8 cellular contexts compared by ENCODE assay signal in genomic region chr2:96816127-96816835, GRCh38. TPM values are rescaled to one million over a fixed set of nuclear protein-coding genes. Genes with fewer than 3 reads are reported as not detected.
DNase-seq lines count a peak whose midpoint lies in the region; ATAC-seq and TF ChIP-seq lines count a peak whose summit lies in the region.

TSS of gene CNNM3 (plus strand) at chr2:96816268. CDS start at chr2:96816278, 10 bp downstream.

- H3K4me1 ChIP-seq in HUES6 (ENCODE audit: control insufficient read depth, insufficient read depth, low read length), result peaks cover 33% of the 10 kb centered on the region
- peaks cover 11% of the 10 kb centered on the region for H3K4me1 ChIP-seq in NT2/D1 (ENCODE audit: insufficient read depth, insufficient read length)
- peaks cover 14% of the 10 kb centered on the region for H3K4me1 ChIP-seq in endocrine pancreas (ENCODE audit: control insufficient read depth, insufficient read depth, low read length)

- H3K4me3 ChIP-seq in HUES6 (ENCODE audit: low read depth, low read length) (peak within 1 kb of the TSS; percentile 94), NT2/D1 (ENCODE audit: insufficient read length, low read depth) (peak within 1 kb of the TSS; percentile 83), endocrine pancreas (ENCODE audit: control insufficient read depth, insufficient read depth, low read length) (peak within 1 kb of the TSS; percentile 49)

- H3K36me3 Mint-ChIP-seq in activated CD8-positive, alpha-beta memory T cell treated with anti-CD3 and anti-CD28 coated beads, Interleukin-2, amount 10 ng/mL, durations not matched to agents 7 days and 5 days, result peaks cover 6% of the 10 kb centered on the region
- H3K36me3 Mint-ChIP-seq in mesothelial cell of epicardium, result peaks cover 4% of the 10 kb centered on the region

- H3K4me3 Mint-ChIP-seq in activated CD8-positive, alpha-beta memory T cell treated with anti-CD3 and anti-CD28 coated beads, Interleukin-2, amount 10 ng/mL, durations not matched to agents 7 days and 5 days, result peak within 1 kb of the TSS; percentile 84
- H3K4me3 Mint-ChIP-seq in mesothelial cell of epicardium, result peak within 1 kb of the TSS; percentile 75

- peak within 1 kb of the TSS; percentile 80 for H3K9ac ChIP-seq in HUES6 (ENCODE audit: low read length)
- H3K9ac ChIP-seq in NT2/D1 (ENCODE audit: insufficient read length, low read depth), result peak within 1 kb of the TSS; percentile 97
- H3K9ac ChIP-seq in endocrine pancreas (ENCODE audit: control insufficient read depth, insufficient read depth, low read length), result peak within 1 kb of the TSS; percentile 79

- H3K9me3 Mint-ChIP-seq in activated CD8-positive, alpha-beta memory T cell treated with anti-CD3 and anti-CD28 coated beads, Interleukin-2, amount 10 ng/mL, durations not matched to agents 7 days and 5 days (ENCODE audit: low read depth), result no peaks in the 10 kb centered on the region
- no peaks in the 10 kb centered on the region for H3K9me3 Mint-ChIP-seq in mesothelial cell of epicardium

- CTCF ChIA-PET in activated CD8-positive, alpha-beta memory T cell treated with anti-CD3 and anti-CD28 coated beads, Interleukin-2, amount 10 ng/mL, durations not matched to agents 7 days and 5 days (lab: Charles Lee), result interaction anchor here (0.6 to 6.9 kb wide), 11 partner anchors 14 to 304 kb away, joined by 4 to 33 read pairs (median 5); partner anchors contain the start of gene ANKRD39

- peak within 1 kb of the TSS; percentile 58 for H3K27ac Mint-ChIP-seq in activated CD8-positive, alpha-beta memory T cell treated with anti-CD3 and anti-CD28 coated beads, Interleukin-2, amount 10 ng/mL, durations not matched to agents 7 days and 5 days
- peak within 1 kb of the TSS; percentile 81 for H3K27ac Mint-ChIP-seq in mesothelial cell of epicardium

- peak within 1 kb of the TSS; percentile 22; the same call in 1 of the 2 replicates for H3K27ac ChIP-seq in HUES6 (ENCODE audit: low read depth, low read length)

- DNase-seq in DMS 273 (lab: John Stamatoyannopoulos, UW; ENCODE audit: unreplicated experiment) (peak; percentile 98), NT2/D1 (ENCODE audit: low read depth, low spot score) (peak; percentile 94), mesothelial cell of epicardium (ENCODE audit: low spot score in 2 of 2, unreplicated experiment in 2 of 2) (peak; percentile 93 to 97)
- peak; percentile 96 for DNase-seq in activated CD8-positive, alpha-beta memory T cell treated with anti-CD3 and anti-CD28 coated beads, Interleukin-2, amount 10 ng/mL, durations not matched to agents 7 days and 5 days
- peak; percentile 89 to 94 for DNase-seq in stimulated activated CD8-positive, alpha-beta memory T cell treated with anti-CD3 and anti-CD28 coated beads, Interleukin-15, amount 100 ng/mL, for 4 hours (ENCODE audit: low read depth in 2 of 2)

- H3K36me3 ChIP-seq in HUES6 (ENCODE audit: control insufficient read depth, insufficient read depth, low read length) (peaks cover 19% of the 10 kb centered on the region), NT2/D1 (ENCODE audit: insufficient read depth, insufficient read length, low read length) (peaks cover 21% of the 10 kb centered on the region), endocrine pancreas (ENCODE audit: control insufficient read depth, insufficient read depth, low read length) (no peaks in the 10 kb centered on the region)

- peaks cover 47% of the 10 kb centered on the region for H3K4me1 Mint-ChIP-seq in activated CD8-positive, alpha-beta memory T cell treated with anti-CD3 and anti-CD28 coated beads, Interleukin-2, amount 10 ng/mL, durations not matched to agents 7 days and 5 days
- peaks cover 50% of the 10 kb centered on the region for H3K4me1 Mint-ChIP-seq in mesothelial cell of epicardium

- peak; percentile 87 for ATAC-seq in GM21447 (IDR thresholded peaks at IDR 0.05; ENCODE audit: unreplicated experiment)
- ATAC-seq in activated CD8-positive, alpha-beta memory T cell treated with anti-CD3 and anti-CD28 coated beads, Interleukin-2, amount 10 ng/mL, durations not matched to agents 7 days and 5 days, result peak; percentile 94

- H3K27me3 Mint-ChIP-seq in activated CD8-positive, alpha-beta memory T cell treated with anti-CD3 and anti-CD28 coated beads, Interleukin-2, amount 10 ng/mL, durations not matched to agents 7 days and 5 days, result no peaks in the 10 kb centered on the region
- H3K27me3 Mint-ChIP-seq in mesothelial cell of epicardium (ENCODE audit: low read depth), result no peaks in the 10 kb centered on the region

- peak; percentile 48 for TF ChIP-seq CTCF in mesothelial cell of epicardium (IDR thresholded peaks at IDR 0.05; ENCODE audit: unreplicated experiment)

- H3K9me3 ChIP-seq in HUES6 (ENCODE audit: control insufficient read depth, insufficient read depth, low read depth, low read length) (no peaks in the 10 kb centered on the region), NT2/D1 (ENCODE audit: insufficient read depth, low read length) (no peaks in the 10 kb centered on the region), endocrine pancreas (ENCODE audit: control insufficient read depth, low read length) (no peaks in the 10 kb centered on the region)

- H3K27me3 ChIP-seq in HUES6 (ENCODE audit: control insufficient read depth, insufficient read depth, low read length), result peaks cover 10% of the 10 kb centered on the region; the same call in 1 of the 2 replicates
- H3K27me3 ChIP-seq in NT2/D1 (ENCODE audit: insufficient read depth, insufficient read length), result peaks cover 21% of the 10 kb centered on the region
- no peaks in the 10 kb centered on the region for H3K27me3 ChIP-seq in endocrine pancreas (ENCODE audit: control insufficient read depth, insufficient read depth, low read length)

RNA-seq across cellular contexts. Expression of gene CNNM3, which starts in this region (rescaled TPM):
- total RNA-seq in activated CD8-positive, alpha-beta memory T cell treated with anti-CD3 and anti-CD28 coated beads, Interleukin-2, amount 10 ng/mL, durations not matched to agents 7 days and 5 days, result 10 to 100 TPM; 28.0 to 30.5 TPM
- total RNA-seq in mesothelial cell of epicardium, result 24.9 to 27.5 TPM (median 26.5 TPM) in 3 replicates

Comparison
In these comparisons a context has a peak if more than half of its experiments do, and no peak if none do; other contexts are left out.
1. Peak in every context shown above with its lines: DNase-seq, ATAC-seq, H3K4me3 ChIP-seq and H3K27ac ChIP-seq.